1 cellular context compared by ENCODE assay signal in the genomic region with DNA sequence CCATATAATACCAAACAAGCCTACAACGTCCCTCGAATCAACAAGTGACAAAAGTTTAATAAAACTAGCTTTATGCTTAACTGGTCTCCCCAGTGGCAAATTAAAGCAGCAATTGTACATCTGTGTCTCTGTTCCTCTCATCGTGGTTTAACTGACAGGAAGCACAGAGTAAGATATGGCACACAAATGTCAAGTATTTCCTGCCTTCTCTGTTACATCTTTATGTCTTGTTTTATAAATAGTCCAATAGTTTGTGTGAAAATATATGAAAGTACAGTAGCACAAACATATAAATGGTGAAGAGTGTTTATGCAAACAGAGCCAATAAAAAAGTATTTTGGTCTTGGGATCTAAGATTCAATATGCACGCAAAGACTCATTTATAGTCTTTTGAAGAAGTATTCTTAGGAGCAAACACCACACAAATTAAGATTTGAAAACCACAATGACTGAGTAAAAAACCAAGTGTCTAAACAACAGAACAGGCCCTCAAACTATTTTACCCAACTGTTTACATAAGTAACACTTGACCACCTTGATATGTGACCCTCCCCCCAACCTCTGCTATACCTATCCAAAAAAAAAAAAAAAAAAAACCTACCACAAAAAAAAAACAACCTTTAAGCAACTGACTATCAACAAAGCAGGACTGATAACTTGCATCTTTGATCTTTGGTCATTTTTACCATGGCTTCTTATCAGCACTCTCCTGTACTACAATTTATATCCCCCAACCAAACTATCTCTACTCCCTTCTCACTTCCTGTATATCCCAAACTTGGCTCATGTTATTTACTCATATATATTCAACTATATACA.
TF ChIP-seq lines count a peak whose summit lies in the region.

No MANE protein-coding gene starts in this region.

TF ChIP-seq in HepG2, 621 proteins besides CTCF, POLR2A, EP300 and RAD21:
- TF ChIP-seq ISL2 (CRISPR knock-in tag; IDR thresholded peaks at IDR 0.05) (peak; percentile 33; the same call in 1 of the 2 replicates), KLF11 (CRISPR knock-in tag; IDR thresholded peaks at IDR 0.05) (no peak), ZNF3 (CRISPR knock-in tag; IDR thresholded peaks at IDR 0.05) (no peak), ZKSCAN5 (CRISPR knock-in tag; IDR thresholded peaks at IDR 0.05) (peak; percentile 72; the same call in 1 of the 2 replicates), CREM (IDR thresholded peaks at IDR 0.05) (peak; percentile 21; the same call in 1 of the 2 replicates), CREM (CRISPR knock-in tag; IDR thresholded peaks at IDR 0.05) (no peak), ZNF234 (CRISPR knock-in tag; conservative IDR thresholded peaks at IDR 0.05) (no peak), ZFP1 (CRISPR knock-in tag; IDR thresholded peaks at IDR 0.05) (0 out of 2 replicates have a peak, but pooled peaks have one; percentile 40)
- TF ChIP-seq, protein P1, sequence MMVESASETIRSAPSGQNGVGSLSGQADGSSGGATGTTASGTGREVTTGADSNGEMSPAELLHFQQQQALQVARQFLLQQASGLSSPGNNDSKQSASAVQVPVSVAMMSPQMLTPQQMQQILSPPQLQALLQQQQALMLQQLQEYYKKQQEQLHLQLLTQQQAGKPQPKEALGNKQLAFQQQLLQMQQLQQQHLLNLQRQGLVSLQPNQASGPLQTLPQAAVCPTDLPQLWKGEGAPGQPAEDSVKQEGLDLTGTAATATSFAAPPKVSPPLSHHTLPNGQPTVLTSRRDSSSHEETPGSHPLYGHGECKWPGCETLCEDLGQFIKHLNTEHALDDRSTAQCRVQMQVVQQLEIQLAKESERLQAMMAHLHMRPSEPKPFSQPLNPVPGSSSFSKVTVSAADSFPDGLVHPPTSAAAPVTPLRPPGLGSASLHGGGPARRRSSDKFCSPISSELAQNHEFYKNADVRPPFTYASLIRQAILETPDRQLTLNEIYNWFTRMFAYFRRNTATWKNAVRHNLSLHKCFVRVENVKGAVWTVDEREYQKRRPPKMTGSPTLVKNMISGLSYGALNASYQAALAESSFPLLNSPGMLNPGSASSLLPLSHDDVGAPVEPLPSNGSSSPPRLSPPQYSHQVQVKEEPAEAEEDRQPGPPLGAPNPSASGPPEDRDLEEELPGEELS (CRISPR knock-in tag; IDR thresholded peaks at IDR 0.05), result peak; percentile 46; the same call in 1 of the 2 replicates
- TF ChIP-seq, protein P2, sequence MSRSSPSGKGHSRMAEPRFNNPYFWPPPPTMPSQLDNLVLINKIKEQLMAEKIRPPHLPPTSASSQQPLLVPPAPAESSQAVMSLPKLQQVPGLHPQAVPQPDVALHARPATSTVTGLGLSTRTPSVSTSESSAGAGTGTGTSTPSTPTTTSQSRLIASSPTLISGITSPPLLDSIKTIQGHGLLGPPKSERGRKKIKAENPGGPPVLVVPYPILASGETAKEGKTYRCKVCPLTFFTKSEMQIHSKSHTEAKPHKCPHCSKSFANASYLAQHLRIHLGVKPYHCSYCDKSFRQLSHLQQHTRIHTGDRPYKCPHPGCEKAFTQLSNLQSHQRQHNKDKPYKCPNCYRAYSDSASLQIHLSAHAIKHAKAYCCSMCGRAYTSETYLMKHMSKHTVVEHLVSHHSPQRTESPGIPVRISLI (CRISPR knock-in tag; IDR thresholded peaks at IDR 0.05; ENCODE audit: borderline replicate concordance), result peak; percentile 80
TF ChIP-seq in HepG2: peak in this region for 6.
